Comparison of ENCODE assay signal across 8 cellular contexts in genomic region chr5:134873987-134874830, GRCh38.
DNase-seq lines count a peak whose midpoint lies in the region; ATAC-seq and TF ChIP-seq lines count a peak whose summit lies in the region.

Gene TXNDC15, plus strand, starts transcription at chr5:134874371. Its CDS starts 57 bp downstream, at chr5:134874428.

- DNase-seq in GM13976 (ENCODE audit: low spot score) (peak; percentile 91), NCI-H1694 (lab: John Stamatoyannopoulos, UW) (peak; percentile 43), T-helper 9 cell (peak; percentile 70), astrocyte of the cerebellum (ENCODE audit: low read depth) (peak; percentile 64), hippocampal formation (lab: John Stamatoyannopoulos, UW) (peak; percentile 75 to 85), retinal pigment epithelial cell (ENCODE audit: low read depth) (peak; percentile 52), cortex of kidney (lab: John Stamatoyannopoulos, UW) (no peak)

- in situ Hi-C loops in GM13976 (cut with MboI; ENCODE audit: low sequenced_read_pairs, unreplicated experiment) (no loop called here), astrocyte of the cerebellum (cut with HindIII; ENCODE audit: low sequenced_read_pairs) (no loop called here)

- no peak for TF ChIP-seq CTCF in GM13976 (IDR thresholded peaks at IDR 0.05; ENCODE audit: borderline replicate concordance, control extremely low read depth, extremely low read depth, insufficient read depth, missing control alignments)
- no peak for TF ChIP-seq CTCF in astrocyte of the cerebellum (IDR thresholded peaks at IDR 0.05; ENCODE audit: low read depth, low read length, missing control alignments)
- TF ChIP-seq CTCF in retinal pigment epithelial cell (conservative IDR thresholded peaks at IDR 0.05; ENCODE audit: low read depth, low read length), result no peak

- peak; percentile 73 for ATAC-seq in HG02763 (IDR thresholded peaks at IDR 0.05; ENCODE audit: unreplicated experiment)

- H3K4me3 ChIP-seq in astrocyte of the cerebellum (ENCODE audit: low read depth, low read length) (peak within 1 kb of the TSS; percentile 83), retinal pigment epithelial cell (ENCODE audit: low read length) (peak within 1 kb of the TSS; percentile 85)
